In the genomic region with DNA sequence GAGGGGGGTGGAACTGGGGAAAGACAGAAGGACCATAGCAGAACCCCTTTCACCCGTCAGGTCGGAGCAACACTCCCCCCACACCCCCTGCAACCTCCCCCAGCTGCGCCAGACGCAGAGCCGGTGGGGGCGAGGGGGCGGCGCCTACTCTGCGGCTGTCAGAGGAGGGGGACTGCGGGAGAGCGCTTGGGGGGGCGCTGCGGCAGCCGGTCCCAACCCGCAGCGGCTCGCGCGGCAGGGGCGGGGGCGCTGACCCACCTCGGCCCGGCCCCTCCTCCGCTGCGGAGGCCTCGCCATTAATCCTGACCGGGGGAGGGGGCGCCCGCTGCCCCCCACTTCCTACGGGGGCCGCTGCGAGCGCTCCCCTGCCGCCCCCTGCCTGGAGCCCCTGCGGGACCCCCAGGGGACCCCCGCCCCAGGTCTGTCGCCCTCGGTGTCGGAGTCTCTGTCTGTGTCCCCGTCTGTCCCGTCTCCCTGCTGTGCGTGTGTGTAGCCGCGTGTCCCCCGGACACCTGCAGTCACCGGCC, we compare ENCODE assay signal across 8 cellular contexts. TPM values are rescaled to one million over a fixed set of nuclear protein-coding genes. Genes with fewer than 3 reads are reported as not detected.
DNase-seq lines count a peak whose midpoint lies in the region; ATAC-seq and TF ChIP-seq lines count a peak whose summit lies in the region.

No MANE protein-coding gene starts in this region.

- peak overlapping the region; percentile 27 to 50 for H3K27ac Mint-ChIP-seq in natural killer cell treated with Interleukin-12 subunit alpha and Interleukin-12 subunit beta and Interleukin-15 and Interleukin-18, amount 100 ng/mL, for 72 hours

- peak overlapping the region; percentile 85 for H3K4me3 Mint-ChIP-seq in natural killer cell treated with Interleukin-12 subunit alpha and Interleukin-12 subunit beta and Interleukin-15 and Interleukin-18, amount 100 ng/mL, for 72 hours

- H3K9me3 ChIP-seq in MG63 = no peaks in the 10 kb centered on the region

- H3K27me3 Mint-ChIP-seq in natural killer cell treated with Interleukin-12 subunit alpha and Interleukin-12 subunit beta and Interleukin-15 and Interleukin-18, amount 100 ng/mL, for 72 hours = no peaks in the 10 kb centered on the region

- ATAC-seq in natural killer cell treated with Interleukin-12 subunit alpha and Interleukin-12 subunit beta and Interleukin-15 and Interleukin-18, amount 100 ng/mL, for 72 hours = no peak
- no peak for ATAC-seq in GM19328 (IDR thresholded peaks at IDR 0.05; ENCODE audit: unreplicated experiment)

- no peaks in the 10 kb centered on the region for H3K36me3 ChIP-seq in MG63

- H3K36me3 Mint-ChIP-seq in natural killer cell treated with Interleukin-12 subunit alpha and Interleukin-12 subunit beta and Interleukin-15 and Interleukin-18, amount 100 ng/mL, for 72 hours = no peaks in the 10 kb centered on the region

- H3K4me3 ChIP-seq in AG09309 (ENCODE audit: control insufficient read depth, low read depth, low read length) = peak overlapping the region; percentile 65
- peak overlapping the region; percentile 44 for H3K4me3 ChIP-seq in MG63

- no peaks in the 10 kb centered on the region for H3K9me3 Mint-ChIP-seq in natural killer cell treated with Interleukin-12 subunit alpha and Interleukin-12 subunit beta and Interleukin-15 and Interleukin-18, amount 100 ng/mL, for 72 hours

- no peak for DNase-seq in AG09309 (ENCODE audit: low read depth)
- no peak for DNase-seq in MG63
- no peak for DNase-seq in natural killer cell treated with Interleukin-12 subunit alpha and Interleukin-12 subunit beta and Interleukin-15 and Interleukin-18, amount 100 ng/mL, for 72 hours (ENCODE audit: low spot score)
- no peak for DNase-seq in GM20000 (ENCODE audit: low spot score)
- DNase-seq in AG08396 (ENCODE audit: low spot score) = no peak
- DNase-seq in NCI-H510A (lab: John Stamatoyannopoulos, UW) = no peak

- no peaks in the 10 kb centered on the region for H3K27me3 ChIP-seq in MG63

- peak overlapping the region; percentile 83 for H3K27ac ChIP-seq in cingulate gyrus (ENCODE audit: low read depth, low read length)

- TF ChIP-seq CTCF in AG09309 (IDR thresholded peaks at IDR 0.05; ENCODE audit: control insufficient read depth, insufficient read depth, low read depth, low read length, missing control alignments) (no peak), GM20000 (IDR thresholded peaks at IDR 0.05; ENCODE audit: extremely low read depth, missing control alignments) (no peak)

- H3K4me1 Mint-ChIP-seq in natural killer cell treated with Interleukin-12 subunit alpha and Interleukin-12 subunit beta and Interleukin-15 and Interleukin-18, amount 100 ng/mL, for 72 hours (ENCODE audit: low read depth in 2 of 2) = peaks cover 30 to 36% of the 10 kb centered on the region in 2 donors

RNA-seq across cellular contexts. Expression of gene NFIC, which starts 7.9 kb away (rescaled TPM):
- total RNA-seq in MG63 (2014; rRNA removed; shearing (Covaris generic); ENCODE audit: low replicate concordance) = 1.7 and 14.1 TPM in 2 replicates
- total RNA-seq in natural killer cell treated with Interleukin-12 subunit alpha and Interleukin-12 subunit beta and Interleukin-15 and Interleukin-18, amount 100 ng/mL, for 72 hours = 10 to 100 TPM; 21.4 to 41.7 TPM
